ENCODE assay signal across 8 cellular contexts in genomic region chr2:11153996-11154340, GRCh38. TPM values are rescaled to one million over a fixed set of nuclear protein-coding genes. Genes with fewer than 3 reads are reported as not detected.
A peak's percentile ranks its signal among the peaks of the same experiment; 100 is the strongest.
DNase-seq lines count a peak whose midpoint lies in the region; ATAC-seq, FAIRE-seq and TF ChIP-seq lines count a peak whose summit lies in the region.
"Not testable (repeated sequence)": the region's sequence is repeated elsewhere in the genome, so short reads cannot be mapped to it uniquely, and the experiment has no call there.

No MANE protein-coding gene starts in this region.

- H3K4me3 Mint-ChIP-seq in IgD-negative memory B cell: peak overlapping the region; percentile 82 to 96 (median 92)
- H3K4me3 Mint-ChIP-seq in T-helper 2 cell treated with Interferon-gamma antibody and Interleukin-4, amounts not matched to agents 5 μg/mL and 100 μg/mL, for 36 hours: peak overlapping the region; percentile 84
- peak overlapping the region; percentile 76 for H3K4me3 Mint-ChIP-seq in activated naive CD4-positive, alpha-beta T cell treated with anti-CD3 and anti-CD28 coated beads for 36 hours

- in situ Hi-C loops in HepG2 (cut with HindIII; ENCODE audit: extremely low pct_ligation_motif_present, low pct_unique_long_range_greater_than_20kb): not testable (repeated sequence)

- not testable (repeated sequence) for H3K79me1 ChIP-seq in neuronal stem cell (ENCODE audit: low read depth, low read length)

- H2AFZ ChIP-seq in HepG2 (ENCODE audit: low read length): not testable (repeated sequence)
- H2AFZ ChIP-seq in neuronal stem cell (ENCODE audit: low read length): peak overlapping the region; percentile 97

- POLR2A ChIA-PET in HepG2 (lab: Yijun Ruan, JAX): interaction anchor here (1.9 to 2.1 kb wide), 2 partner anchors 21 to 191 kb away, joined by 14 to 18 read pairs; partner anchors contain the start of gene ROCK2

- H3K36me3 ChIP-seq in duodenal mucosa (ENCODE audit: control insufficient read depth in 1 of 2, insufficient read depth in 2 of 2, low read length in 2 of 2); HepG2 (replicated peaks in 1 of 2; ENCODE audit: control insufficient read depth in 1 of 2, insufficient read depth in 2 of 2, low read length in 2 of 2); neuronal stem cell (replicated peaks in 1 of 2; ENCODE audit: control insufficient read depth in 2 of 2, insufficient read depth in 2 of 2, low read length in 2 of 2); suprapubic skin: not testable (repeated sequence)

- not testable (repeated sequence) for H4K91ac ChIP-seq in neuronal stem cell (ENCODE audit: low read depth, low read length, poor library complexity)

- not testable (repeated sequence) for H3K18ac ChIP-seq in neuronal stem cell (ENCODE audit: low read length)

- H3K27ac ChIP-seq in C4-2B: peak overlapping the region; percentile 76
- not testable (repeated sequence) for H3K27ac ChIP-seq in duodenal mucosa (ENCODE audit: low read depth, low read length); HepG2 (ENCODE audit: extremely low read length, insufficient read depth, low read length); neuronal stem cell (replicated peaks; ENCODE audit: low read length)
- H3K27ac ChIP-seq in suprapubic skin: peak overlapping the region; percentile 85

- not testable (repeated sequence) for H3K27me3 ChIP-seq in duodenal mucosa (ENCODE audit: control insufficient read depth in 1 of 2, insufficient read depth in 2 of 2, low read length in 2 of 2); suprapubic skin
- H3K27me3 ChIP-seq in HepG2 (ENCODE audit: control insufficient read depth in 1 of 2, insufficient read depth in 2 of 2, low read length in 2 of 2): peaks cover 6 to 54% of the 10 kb centered on the region in 2 experiments; a peak in 4 of 5 replicates
- peaks cover 0 to 31% (median 27%) of the 10 kb centered on the region in 3 experiments for H3K27me3 ChIP-seq in neuronal stem cell (ENCODE audit: control insufficient read depth in 3 of 3, insufficient read depth in 3 of 3, low read depth in 1 of 3, low read length in 3 of 3)

- WGBS in HepG2 (ENCODE audit: low lambda C conversion rate): 91% methylated on average over 16 of the region's 16 CpGs
- WGBS in neuronal stem cell (ENCODE audit: extremely low coverage in 2 of 2, insufficient read length in 2 of 2, insufficient replicate concordance in 1 of 2), 2 donors: no CpG with 5 or more reads among the region's 16 CpGs
- WGBS in suprapubic skin: 91% methylated on average over 16 of the region's 16 CpGs

- not testable (repeated sequence) for TF ChIP-seq CTCF in C4-2B (conservative IDR thresholded peaks at IDR 0.05); HepG2 (CRISPR knock-in tag; IDR thresholded peaks at IDR 0.05); suprapubic skin (IDR thresholded peaks at IDR 0.05)

- H3K4ac ChIP-seq in neuronal stem cell (ENCODE audit: low read length): not testable (repeated sequence)

- intact Hi-C loops in activated naive CD4-positive, alpha-beta T cell treated with anti-CD3 and anti-CD28 coated beads for 36 hours (cut with micrococcal nuclease): loop anchor here (2.0 kb wide), 2 partner anchors 47 to 593 kb away; partner anchors contain the start of gene LPIN1
- intact Hi-C loops in HepG2 (cut with micrococcal nuclease; ENCODE audit: unreplicated experiment): loop anchor here (2.0 kb wide), 1 partner anchor 21 kb away; a partner anchor contains a TSS

- H3K9ac ChIP-seq in duodenal mucosa (ENCODE audit: low read depth in 1 of 2, low read length in 2 of 2): peak overlapping the region; percentile 65
- H3K9ac ChIP-seq in HepG2 (ENCODE audit: insufficient read depth, low read depth, low read length); neuronal stem cell (ENCODE audit: low read depth, low read length, poor library complexity): not testable (repeated sequence)

- not testable (repeated sequence) for H3K23ac ChIP-seq in neuronal stem cell (ENCODE audit: low read depth, low read length, poor library complexity)

- TF ChIP-seq RAD21 in HepG2 (CRISPR knock-in tag; IDR thresholded peaks at IDR 0.05): not testable (repeated sequence)

- H3K9me3 Mint-ChIP-seq in IgD-negative memory B cell; T-helper 2 cell treated with Interferon-gamma antibody and Interleukin-4, amounts not matched to agents 5 μg/mL and 100 μg/mL, for 36 hours; activated naive CD4-positive, alpha-beta T cell treated with anti-CD3 and anti-CD28 coated beads for 36 hours: not testable (repeated sequence)

- H2BK15ac ChIP-seq in neuronal stem cell (ENCODE audit: low read length): not testable (repeated sequence)

- not testable (repeated sequence) for TF ChIP-seq EP300 in HepG2 (IDR thresholded peaks at IDR 0.05; ENCODE audit: low read depth in 2 of 2, low read length in 2 of 2); HepG2 (CRISPR knock-in tag; IDR thresholded peaks at IDR 0.05; ENCODE audit: borderline replicate concordance); suprapubic skin (IDR thresholded peaks at IDR 0.05)

- H3K4me1 Mint-ChIP-seq in IgD-negative memory B cell: peaks cover 7 to 12% (median 8%) of the 10 kb centered on the region in 3 donors
- H3K4me1 Mint-ChIP-seq in T-helper 2 cell treated with Interferon-gamma antibody and Interleukin-4, amounts not matched to agents 5 μg/mL and 100 μg/mL, for 36 hours (ENCODE audit: low read depth): peaks cover 10% of the 10 kb centered on the region
- not testable (repeated sequence) for H3K4me1 Mint-ChIP-seq in activated naive CD4-positive, alpha-beta T cell treated with anti-CD3 and anti-CD28 coated beads for 36 hours (ENCODE audit: low read depth)

- not testable (repeated sequence) for H3K9me3 ChIP-seq in duodenal mucosa (ENCODE audit: control insufficient read depth in 1 of 2, low read length in 2 of 2); HepG2 (ENCODE audit: low read length); neuronal stem cell (replicated peaks in 1 of 2; ENCODE audit: control insufficient read depth in 2 of 2, insufficient read depth in 1 of 2, low read depth in 1 of 2, low read length in 2 of 2); suprapubic skin

- not testable (repeated sequence) for ATAC-seq in HepG2

- H2BK120ac ChIP-seq in neuronal stem cell (ENCODE audit: low read depth, low read length): not testable (repeated sequence)

- not testable (repeated sequence) for H3K14ac ChIP-seq in neuronal stem cell (ENCODE audit: low read length)

- peaks cover 14 to 22% of the 10 kb centered on the region in 2 donors for H3K4me1 ChIP-seq in duodenal mucosa (ENCODE audit: control insufficient read depth in 1 of 2, insufficient read depth in 2 of 2, low read length in 2 of 2)
- peaks cover 40% of the 10 kb centered on the region for H3K4me1 ChIP-seq in HepG2 (ENCODE audit: insufficient read depth, low read length)
- H3K4me1 ChIP-seq in neuronal stem cell (ENCODE audit: control insufficient read depth in 2 of 2, insufficient read depth in 1 of 2, low read depth in 1 of 2, low read length in 2 of 2): not testable (repeated sequence)
- H3K4me1 ChIP-seq in suprapubic skin: peaks cover 35% of the 10 kb centered on the region

- not testable (repeated sequence) for H4K8ac ChIP-seq in neuronal stem cell (ENCODE audit: low read depth, low read length)

- not testable (repeated sequence) for DNase-seq in T-helper 2 cell treated with Interferon-gamma antibody and Interleukin-4, amounts not matched to agents 5 μg/mL and 100 μg/mL, for 36 hours (ENCODE audit: low spot score); activated naive CD4-positive, alpha-beta T cell treated with anti-CD3 and anti-CD28 coated beads for 36 hours; HepG2 (ENCODE audit: low spot score); neuronal stem cell (ENCODE audit: low spot score)
- DNase-seq in suprapubic skin (ENCODE audit: low spot score in 2 of 2): peak in 1 of 2 donors; percentile 67

- H3K27me3 Mint-ChIP-seq in IgD-negative memory B cell; activated naive CD4-positive, alpha-beta T cell treated with anti-CD3 and anti-CD28 coated beads for 36 hours (ENCODE audit: low read depth): not testable (repeated sequence)
- peaks cover 14% of the 10 kb centered on the region for H3K27me3 Mint-ChIP-seq in T-helper 2 cell treated with Interferon-gamma antibody and Interleukin-4, amounts not matched to agents 5 μg/mL and 100 μg/mL, for 36 hours (ENCODE audit: low read depth)

- not testable (repeated sequence) for H2BK5ac ChIP-seq in neuronal stem cell (ENCODE audit: low read length)

- H2BK12ac ChIP-seq in neuronal stem cell (ENCODE audit: low read length): not testable (repeated sequence)

- TF ChIP-seq POLR2A in HepG2 (IDR thresholded peaks at IDR 0.05; ENCODE audit: insufficient read depth in 1 of 2, low read depth in 2 of 2, low read length in 2 of 2); suprapubic skin (IDR thresholded peaks at IDR 0.05): not testable (repeated sequence)

- not testable (repeated sequence) for H2AK5ac ChIP-seq in neuronal stem cell (ENCODE audit: low read depth, low read length)

- not testable (repeated sequence) for H3K36me3 Mint-ChIP-seq in IgD-negative memory B cell; T-helper 2 cell treated with Interferon-gamma antibody and Interleukin-4, amounts not matched to agents 5 μg/mL and 100 μg/mL, for 36 hours (ENCODE audit: low read depth); activated naive CD4-positive, alpha-beta T cell treated with anti-CD3 and anti-CD28 coated beads for 36 hours (ENCODE audit: low read depth)

- peak overlapping the region; percentile 39 to 95 (median 77) for H3K27ac Mint-ChIP-seq in IgD-negative memory B cell
- not testable (repeated sequence) for H3K27ac Mint-ChIP-seq in T-helper 2 cell treated with Interferon-gamma antibody and Interleukin-4, amounts not matched to agents 5 μg/mL and 100 μg/mL, for 36 hours; activated naive CD4-positive, alpha-beta T cell treated with anti-CD3 and anti-CD28 coated beads for 36 hours

- not testable (repeated sequence) for H3K79me2 ChIP-seq in HepG2 (ENCODE audit: insufficient read depth, low read length)

- H3K4me2 ChIP-seq in HepG2 (ENCODE audit: low read depth, low read length); neuronal stem cell (ENCODE audit: insufficient read depth, low read length, poor library complexity, severe bottlenecking): not testable (repeated sequence)

- FAIRE-seq in HepG2 (lab: Jason Lieb, UNC): not testable (repeated sequence)

- CTCF ChIA-PET in activated naive CD4-positive, alpha-beta T cell treated with anti-CD3 and anti-CD28 coated beads for 36 hours (lab: Charles Lee): interaction anchor here (1.2 to 4.5 kb wide), 2 partner anchors 10 to 22 kb away, joined by 4 to 30 read pairs; a partner anchor contains a TSS
- CTCF ChIA-PET in HepG2 (lab: Yijun Ruan, JAX; ENCODE audit: low intra/inter-chr PET ratio, low total read pairs): not testable (repeated sequence)

- H4K20me1 ChIP-seq in HepG2 (ENCODE audit: insufficient read depth, low read length): not testable (repeated sequence)

- BruUV-seq in HepG2 (replicated peaks; lab: Mats Ljungman, UMichigan): not testable (repeated sequence)

- H3K4me3 ChIP-seq in duodenal mucosa (ENCODE audit: low read depth in 1 of 2, low read length in 2 of 2): peak overlapping the region in 1 of 2 donors; percentile 77
- not testable (repeated sequence) for H3K4me3 ChIP-seq in HepG2 (replicated peaks in 1 of 3; ENCODE audit: insufficient read depth in 1 of 3, low read depth in 2 of 3, low read length in 3 of 3); neuronal stem cell (ENCODE audit: low read length in 2 of 2)
- peak overlapping the region; percentile 47 for H3K4me3 ChIP-seq in suprapubic skin

RNA-seq across cellular contexts. Expression of gene SLC66A3, which starts 1.3 kb away (rescaled TPM):
- polyA plus RNA-seq in IgD-negative memory B cell (48.6 TPM), HepG2 (2011; rRNA removed) (3.7 and 5.0 TPM in 2 replicates)
- total RNA-seq in activated naive CD4-positive, alpha-beta T cell treated with anti-CD3 and anti-CD28 coated beads for 36 hours: 10 to 100 TPM; 10.1 to 11.0 TPM
- total RNA-seq in HepG2 (2016; rRNA removed; fragmentation: Illumina TruSeq; extraction: Trizol) (1.5 and 2.2 TPM in 2 replicates), suprapubic skin (100 to 1,000 TPM in 1 of 4 donors, 10 to 100 TPM in 3; 30.3 to 101 (median 39.7) TPM)
- total RNA-seq in HepG2 (2016; cell fraction: cytosol; rRNA removed; fragmentation: Illumina TruSeq; extraction: Trizol; ENCODE audit: low read depth): 0.71 and 1.4 TPM in 2 replicates
- 1.8 TPM in 2 replicates for total RNA-seq in HepG2 (2016; cell fraction: insoluble cytoplasmic fraction; rRNA removed; fragmentation: Illumina TruSeq; extraction: Trizol)
- 2.2 and 2.8 TPM in 2 replicates for total RNA-seq in HepG2 (2016; cell fraction: membrane; rRNA removed; fragmentation: Illumina TruSeq; extraction: Trizol)
- total RNA-seq in HepG2 (2016; cell fraction: nucleus; rRNA removed; fragmentation: Illumina TruSeq; extraction: Trizol): 1.3 and 2.1 TPM in 2 replicates
- 3.7 and 4.6 TPM in 2 replicates for polyA plus RNA-seq in HepG2 (2011; cell fraction: cytosol; rRNA removed)
- polyA plus RNA-seq in HepG2 (2011; cell fraction: nucleus; rRNA removed): 1.2 and 1.6 TPM in 2 replicates
- 2.1 and 2.2 TPM in 2 replicates for polyA plus RNA-seq in HepG2 (2012)
- 1.4 and 2.5 TPM in 2 replicates for polyA plus RNA-seq in HepG2 (2016; cell fraction: cytosol; fragmentation: Illumina TruSeq; extraction: Trizol; ENCODE audit: low read depth)
- 1.7 TPM in 2 replicates for polyA plus RNA-seq in HepG2 (2016; cell fraction: insoluble cytoplasmic fraction; fragmentation: Illumina TruSeq; extraction: Trizol; ENCODE audit: low read depth)
- 2.2 and 2.4 TPM in 2 replicates for polyA plus RNA-seq in HepG2 (2016; cell fraction: membrane; fragmentation: Illumina TruSeq; extraction: Trizol; ENCODE audit: low read depth)
- 1.5 and 3.4 TPM in 2 replicates for polyA plus RNA-seq in HepG2 (2016; cell fraction: nucleus; fragmentation: Illumina TruSeq; extraction: Trizol; ENCODE audit: insufficient read depth, low read depth)
- 11.8 and 11.9 TPM in 2 replicates for polyA minus RNA-seq in HepG2 (2011; rRNA and poly(A)+ RNA removed; ENCODE audit: low replicate concordance)
- polyA minus RNA-seq in HepG2 (2011; cell fraction: cytosol; rRNA and poly(A)+ RNA removed): 1.6 and 1.7 TPM in 2 replicates
- polyA minus RNA-seq in HepG2 (2011; cell fraction: nucleus; rRNA and poly(A)+ RNA removed): 0.90 and 2.4 TPM in 2 replicates
- polyA plus RNA-seq in neuronal stem cell (2013, experiment 1 of 2): 3.4 TPM
- polyA plus RNA-seq in neuronal stem cell (2013, experiment 2 of 2): 2.7 TPM
